ENCODE assay signal across 8 cellular contexts in the genomic region with DNA sequence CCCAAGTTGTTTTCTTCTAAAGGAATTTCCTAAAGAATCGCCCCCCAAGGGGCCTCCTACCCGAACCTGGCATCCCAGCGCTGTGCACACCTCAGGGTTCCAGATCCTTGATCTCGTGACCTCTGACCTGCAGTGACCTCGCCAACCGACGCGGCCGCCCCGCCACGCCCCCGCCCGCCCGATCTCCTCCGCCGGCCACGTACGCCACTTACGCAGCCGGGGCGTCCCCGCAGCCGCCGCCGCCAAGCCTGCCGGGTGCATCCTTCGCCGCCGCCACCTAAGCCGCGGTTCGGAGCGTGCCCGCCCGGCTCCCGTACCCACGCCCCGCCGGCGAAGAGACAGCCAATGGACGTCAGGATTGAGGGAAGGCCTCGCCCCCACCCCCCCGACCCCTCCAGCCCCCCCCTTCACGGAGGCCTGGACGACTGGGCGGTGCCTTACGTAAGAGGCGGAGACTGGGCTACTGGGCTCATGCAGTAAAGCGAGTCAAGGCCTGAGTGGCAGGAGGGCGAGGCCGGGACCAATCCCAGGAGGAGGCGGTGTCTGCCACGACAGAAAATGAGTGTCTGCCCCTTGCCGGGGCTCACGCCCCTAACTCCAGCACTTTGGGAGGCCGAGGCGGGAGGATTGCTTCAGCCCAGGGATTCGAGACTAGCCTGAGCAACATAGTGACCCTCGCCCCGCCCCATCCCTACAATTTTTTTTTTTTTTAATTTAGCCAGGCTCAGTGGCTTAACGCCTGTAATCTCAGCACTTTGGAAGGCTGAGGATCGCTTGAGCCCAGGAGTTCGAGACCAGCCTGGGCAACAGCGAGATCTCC. TPM values are rescaled to one million over a fixed set of nuclear protein-coding genes. Genes with fewer than 3 reads are reported as not detected.
DNase-seq lines count a peak whose midpoint lies in the region; ATAC-seq and TF ChIP-seq lines count a peak whose summit lies in the region.

A gene with protein sequence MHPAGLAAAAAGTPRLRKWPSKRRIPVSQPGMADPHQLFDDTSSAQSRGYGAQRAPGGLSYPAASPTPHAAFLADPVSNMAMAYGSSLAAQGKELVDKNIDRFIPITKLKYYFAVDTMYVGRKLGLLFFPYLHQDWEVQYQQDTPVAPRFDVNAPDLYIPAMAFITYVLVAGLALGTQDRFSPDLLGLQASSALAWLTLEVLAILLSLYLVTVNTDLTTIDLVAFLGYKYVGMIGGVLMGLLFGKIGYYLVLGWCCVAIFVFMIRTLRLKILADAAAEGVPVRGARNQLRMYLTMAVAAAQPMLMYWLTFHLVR (minus strand): TSS at position 291 of the 820 bp plus-strand sequence. CDS start 30 bp downstream, at position 261.

- no peaks in the 10 kb centered on the region for H3K9me3 Mint-ChIP-seq in activated naive CD4-positive, alpha-beta T cell treated with anti-CD3 and anti-CD28 coated beads, Interleukin-2, amount 50 U/mL, for 72 hours

- peaks cover 0 to 5% of the 10 kb centered on the region in 2 donors for H3K36me3 Mint-ChIP-seq in activated naive CD4-positive, alpha-beta T cell treated with anti-CD3 and anti-CD28 coated beads, Interleukin-2, amount 50 U/mL, for 72 hours

- no peak for TF ChIP-seq CTCF in omental fat pad (IDR thresholded peaks at IDR 0.05)

- peak within 1 kb of the TSS; percentile 77 for H3K27ac ChIP-seq in temporal lobe (ENCODE audit: low read depth, low read length)

- DNase-seq in NCI-H1105 (lab: John Stamatoyannopoulos, UW) (peak; percentile 98), SKM-1 (lab: John Stamatoyannopoulos, UW; ENCODE audit: unreplicated experiment) (peak; percentile 93), glomerular endothelial cell (ENCODE audit: extremely low read depth, low read depth, low spot score) (peak; percentile 68), omental fat pad (ENCODE audit: low spot score) (peak; percentile 85)
- DNase-seq in activated naive CD4-positive, alpha-beta T cell treated with anti-CD3 and anti-CD28 coated beads, Interleukin-2, amount 50 U/mL, for 72 hours (ENCODE audit: low spot score in 2 of 2), result peak; percentile 97

- ATAC-seq in HG02642 (IDR thresholded peaks at IDR 0.05; ENCODE audit: poor library complexity, unreplicated experiment) (peak; percentile 89), omental fat pad (ENCODE audit: low FRiP score) (peak; percentile 95)
- ATAC-seq in activated naive CD4-positive, alpha-beta T cell treated with anti-CD3 and anti-CD28 coated beads, Interleukin-2, amount 50 U/mL, for 72 hours, result peak; percentile 93 to 95

- peak; percentile 43 for TF ChIP-seq POLR2A in GM10847 (IDR thresholded peaks at IDR 0.05; ENCODE audit: extremely low read depth, insufficient read length)

- H3K27ac Mint-ChIP-seq in activated naive CD4-positive, alpha-beta T cell treated with anti-CD3 and anti-CD28 coated beads, Interleukin-2, amount 50 U/mL, for 72 hours, result peak within 1 kb of the TSS; percentile 86 to 94

RNA-seq across cellular contexts. Expression of the gene that starts here (rescaled TPM):
- 10 to 100 TPM; 82.1 to 90.0 TPM for total RNA-seq in activated naive CD4-positive, alpha-beta T cell treated with anti-CD3 and anti-CD28 coated beads, Interleukin-2, amount 50 U/mL, for 72 hours
- total RNA-seq in glomerular endothelial cell (85.6 and 94.3 TPM in 2 replicates), omental fat pad (10 to 100 TPM; 26.2 to 52.8 (median 31.4) TPM), temporal lobe (27.8 TPM)

Comparison
In these comparisons a context has a peak if more than half of its experiments do, and no peak if none do; other contexts are left out.
1. Peak in every context shown above with its lines: DNase-seq, ATAC-seq and H3K27ac ChIP-seq.